13 cellular contexts compared by ENCODE assay signal in the genomic region with DNA sequence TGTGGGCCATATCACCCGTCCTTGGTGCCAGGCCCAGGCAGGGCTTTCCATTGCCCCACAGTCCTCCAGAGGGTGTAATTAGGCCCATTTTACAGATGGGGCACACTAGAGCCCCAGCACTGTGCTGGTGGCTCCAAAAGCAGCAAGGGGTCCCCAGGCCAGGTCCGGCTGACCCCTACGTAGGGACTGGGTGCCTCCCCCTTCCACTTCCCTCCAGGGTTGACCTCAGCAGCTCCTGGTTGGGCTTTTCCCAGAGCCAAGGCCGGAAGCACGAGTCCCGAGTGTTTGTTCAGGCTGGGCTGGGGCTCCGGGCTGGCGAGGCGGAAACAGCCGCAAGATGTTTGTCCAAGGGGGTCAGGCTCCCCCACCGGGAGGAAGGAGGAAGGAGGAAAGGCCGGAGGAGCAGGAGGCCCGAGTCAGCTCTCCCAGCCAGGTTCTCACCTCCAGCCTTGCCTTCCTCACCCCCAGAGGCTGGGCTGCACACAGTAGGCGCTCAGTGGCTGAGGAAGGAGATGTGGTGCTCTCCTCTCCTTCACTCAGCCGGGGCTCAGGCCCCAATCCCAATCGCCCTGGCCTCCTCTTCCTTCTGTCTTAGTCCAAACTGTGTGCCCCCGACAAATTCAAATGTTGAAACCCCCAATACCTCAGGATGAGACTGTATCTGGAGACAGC. TPM values are rescaled to one million over a fixed set of nuclear protein-coding genes. Genes with fewer than 3 reads are reported as not detected.
DNase-seq lines count a peak whose midpoint lies in the region; ATAC-seq and TF ChIP-seq lines count a peak whose summit lies in the region.
"Had no signal": no experiment of that assay in that cellular context is flagged by ENCODE, and none has a peak within 500 bp of the region (broad histone marks: within the 10 kb centered on the region; RNA-seq: fewer than 3 reads in every experiment).

No MANE protein-coding gene starts in this region.

- no peak overlapping the region for H2AFZ ChIP-seq in hepatocyte

- H3K27me3 ChIP-seq in BLaER1 (no peaks in the 10 kb centered on the region), hepatocyte (no peaks in the 10 kb centered on the region)

- no peaks in the 10 kb centered on the region for H3K9me2 ChIP-seq in hepatocyte (replicated peaks; ENCODE audit: insufficient read depth)

- no peak for ATAC-seq in GM18858 (IDR thresholded peaks at IDR 0.05; ENCODE audit: unreplicated experiment)
- ATAC-seq: stimulated activated memory B cell treated with anti-CD40 and anti-IgM and Interleukin-4, amounts not matched to agents 10 μg/mL and 1 μg/mL and 100 μg/mL, for 72 hours had no signal

- no peaks in the 10 kb centered on the region for H3K9me3 ChIP-seq in BLaER1
- no peaks in the 10 kb centered on the region for H3K9me3 ChIP-seq in hepatocyte (ENCODE audit: low read depth)

- no peak overlapping the region for H3K9ac ChIP-seq in BLaER1

- H3K79me2 ChIP-seq in hepatocyte, result no peaks in the 10 kb centered on the region

- intact Hi-C loops in posterior vena cava (cut with DNase I), result loop anchor here in 1 of 2 donors (2.0 kb wide), 1 partner anchor 71 kb away; no protein-coding TSS in a partner anchor

- peak overlapping the region; percentile 48 for H3K27ac ChIP-seq in BLaER1
- H3K27ac ChIP-seq in hepatocyte, result no peak overlapping the region

- H3K4me1 ChIP-seq in BLaER1, result peaks cover 77% of the 10 kb centered on the region
- peaks cover 23% of the 10 kb centered on the region for H3K4me1 ChIP-seq in hepatocyte (ENCODE audit: insufficient read depth)

- H3K36me3 ChIP-seq in BLaER1 (no peaks in the 10 kb centered on the region), hepatocyte (replicated peaks; ENCODE audit: insufficient read depth, low read depth) (no peaks in the 10 kb centered on the region)

- DNase-seq in SK-N-DZ (ENCODE audit: low spot score) (peak; percentile 26), hepatocyte (ENCODE audit: low spot score) (peak; percentile 51), posterior vena cava (ENCODE audit: low spot score) (peak; percentile 91), NCI-H1105 (lab: John Stamatoyannopoulos, UW) (no peak), NCI-H2227 (lab: John Stamatoyannopoulos, UW; ENCODE audit: unreplicated experiment) (no peak), nucleus accumbens (lab: John Stamatoyannopoulos, UW) (no peak)
- DNase-seq: activated T-cell treated with anti-CD3 and anti-CD28 coated beads for 4 hours, caudate nucleus, T-helper 2 cell had no signal

- whole genome bisulfite sequencing in hepatocyte (ENCODE audit: low lambda C conversion rate, missing lambda C conversion rate), result 59% methylated on average over 16 of the region's 17 CpGs

- no peak for TF ChIP-seq CTCF in hepatocyte (IDR thresholded peaks at IDR 0.05; ENCODE audit: poor library complexity)

- no peaks in the 10 kb centered on the region for H4K20me1 ChIP-seq in BLaER1
- no peaks in the 10 kb centered on the region for H4K20me1 ChIP-seq in hepatocyte (ENCODE audit: insufficient read depth, poor library complexity, severe bottlenecking)

- H3K4me2 ChIP-seq in BLaER1 (no peak overlapping the region), hepatocyte (no peak overlapping the region)
- H3K4me2 ChIP-seq: smooth muscle cell had no signal

- no peak overlapping the region for H3K4me3 ChIP-seq in BLaER1
- no peak overlapping the region for H3K4me3 ChIP-seq in hepatocyte
- H3K4me3 ChIP-seq: smooth muscle cell had no signal

RNA-seq across cellular contexts. Expression of a gene that starts 17.1 kb away (rescaled TPM):
- 31.9 and 32.6 TPM in 2 replicates for polyA plus RNA-seq in SK-N-DZ (2014; cell fraction: cytosol; rRNA removed)
- polyA plus RNA-seq in SK-N-DZ (2014; cell fraction: nucleus; rRNA removed), result 44.3 and 89.8 TPM in 2 replicates
- total RNA-seq in hepatocyte (22.0 and 45.3 TPM in 2 replicates), posterior vena cava (100 to 1,000 TPM; 155 to 241 TPM)
- polyA plus RNA-seq in hepatocyte, result 24.9 and 36.3 TPM in 2 replicates

Comparison
In these comparisons a context has a peak if more than half of its experiments do, and no peak if none do; other contexts are left out.
1. DNase-seq: peak in SK-N-DZ (single experiment), hepatocyte (single experiment) and posterior vena cava (single experiment); none in NCI-H1105 (single experiment), NCI-H2227 (single experiment) and nucleus accumbens (0 of 56).